Comparison of ENCODE assay signal across 1 cellular context in genomic region chr17:41620583-41621434, GRCh38.
TF ChIP-seq lines count a peak whose summit lies in the region.

No MANE protein-coding gene starts in this region.

TF ChIP-seq in H1, 55 proteins besides CTCF, POLR2A, EP300 and RAD21:
- TF ChIP-seq TEAD4 (IDR thresholded peaks at IDR 0.05; ENCODE audit: low read depth, low read length) (no peak), TCF12 (IDR thresholded peaks at IDR 0.05; ENCODE audit: low read depth, low read length) (no peak), TBP (IDR thresholded peaks at IDR 0.05; ENCODE audit: low read depth, low read length) (no peak), POU5F1 (IDR thresholded peaks at IDR 0.05; ENCODE audit: low read depth, low read length) (no peak), E2F6 (IDR thresholded peaks at IDR 0.05) (no peak), CBX8 (IDR thresholded peaks at IDR 0.05; ENCODE audit: borderline replicate concordance, low read depth, low read length) (no peak), MAFK (IDR thresholded peaks at IDR 0.05; ENCODE audit: low read depth, low read length) (no peak), SP2 (IDR thresholded peaks at IDR 0.05; ENCODE audit: low read length) (no peak), RFX5 (IDR thresholded peaks at IDR 0.05; ENCODE audit: borderline replicate concordance, low read depth, low read length) (no peak), FOSL1 (IDR thresholded peaks at IDR 0.05; ENCODE audit: insufficient read depth, low read depth, low read length) (no peak), SIRT6 (IDR thresholded peaks at IDR 0.05; ENCODE audit: low read length) (no peak), SAP30 (IDR thresholded peaks at IDR 0.05; ENCODE audit: insufficient read depth, insufficient replicate concordance, low read length) (no peak), YY1 (IDR thresholded peaks at IDR 0.05; ENCODE audit: low read depth, low read length) (no peak)
TF ChIP-seq in H1: peak in this region for 0.
